In the genomic region with DNA sequence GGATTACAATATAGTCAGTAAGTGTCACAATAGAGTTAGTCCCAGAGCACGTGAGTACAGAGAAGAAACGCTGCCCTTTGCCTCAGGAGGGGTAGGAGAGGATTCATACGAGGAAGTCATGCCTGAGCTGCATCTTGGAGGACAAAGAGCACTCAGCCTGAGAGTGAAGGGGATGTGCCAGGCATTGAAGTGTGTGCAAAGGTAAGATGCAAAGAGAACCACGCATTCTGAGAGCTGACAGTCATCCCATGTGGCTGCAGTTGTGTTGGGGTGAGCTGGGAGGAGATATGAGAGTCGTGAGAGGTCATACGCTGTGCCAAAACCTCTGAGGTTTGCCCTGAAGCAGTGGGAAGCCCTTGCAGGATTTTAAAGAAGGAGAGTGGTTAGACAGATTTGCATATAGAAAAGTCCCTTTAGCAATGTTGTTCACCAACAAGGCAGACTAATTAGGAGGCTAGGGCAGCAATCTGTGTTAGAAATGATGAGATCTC, we compare ENCODE assay signal across 10 cellular contexts.
DNase-seq lines count a peak whose midpoint lies in the region; ATAC-seq, FAIRE-seq and TF ChIP-seq lines count a peak whose summit lies in the region.
"Had no signal": no experiment of that assay in that cellular context is flagged by ENCODE, and none has a peak within 500 bp of the region (broad histone marks: within the 10 kb centered on the region; RNA-seq: fewer than 3 reads in every experiment).

No MANE protein-coding gene starts in this region.

- FAIRE-seq in GM12891 (lab: Jason Lieb, UNC), result peak; percentile 96

- no peak for TF ChIP-seq CTCF in omental fat pad (IDR thresholded peaks at IDR 0.05)

- DNase-seq in GM12891 (ENCODE audit: insufficient read length, low spot score) (peak; percentile 34), HUDEP-2 (lab: John Stamatoyannopoulos, UW; ENCODE audit: unreplicated experiment in 76 of 76) (no peak), omental fat pad (ENCODE audit: low spot score) (no peak), aorta (no peak)
- DNase-seq in activated T-cell treated with anti-CD3 and anti-CD28 coated beads, Interleukin-2, amount 50 U/mL, for 4 hours, result no peak
- no peak for DNase-seq in central memory CD4-positive, alpha-beta T cell
- DNase-seq: retina had no signal

- TF ChIP-seq POLR2A in GM12891 (IDR thresholded peaks at IDR 0.05; ENCODE audit: low read depth, low read length), result peak; percentile 30; the same call in 1 of the 2 replicates

- no peak overlapping the region for H3K27ac ChIP-seq in aorta (ENCODE audit: low read depth in 1 of 2, low read length in 2 of 2)

- intact Hi-C loops in aorta (cut with DNase I), result no loop called here

- no peaks in the 10 kb centered on the region for H3K27me3 ChIP-seq in aorta (ENCODE audit: control insufficient read depth in 1 of 2, insufficient read depth in 2 of 2, low read length in 1 of 2)

- H3K4me3 ChIP-seq in aorta (ENCODE audit: low read length in 2 of 2), result no peak overlapping the region

- H3K4me3 Mint-ChIP-seq in activated T-cell treated with anti-CD3 and anti-CD28 coated beads, Interleukin-2, amount 50 U/mL, for 4 hours, result no peak overlapping the region
- H3K4me3 Mint-ChIP-seq: brain had no signal

- no peaks in the 10 kb centered on the region for H3K27me3 Mint-ChIP-seq in activated T-cell treated with anti-CD3 and anti-CD28 coated beads, Interleukin-2, amount 50 U/mL, for 4 hours (ENCODE audit: low read depth)

- H3K4me1 ChIP-seq in aorta (ENCODE audit: control insufficient read depth in 1 of 2, insufficient read depth in 2 of 2, low read length in 2 of 2), result peaks cover 5 to 7% of the 10 kb centered on the region in 2 donors

- peak; percentile 92 for ATAC-seq in GM19324 (IDR thresholded peaks at IDR 0.05; ENCODE audit: low FRiP score, unreplicated experiment)
- peak; percentile 95 for ATAC-seq in HG02981 (IDR thresholded peaks at IDR 0.05; ENCODE audit: unreplicated experiment)
- ATAC-seq in activated T-cell treated with anti-CD3 and anti-CD28 coated beads, Interleukin-2, amount 50 U/mL, for 4 hours, result peak; percentile 90 to 96
- ATAC-seq in omental fat pad (ENCODE audit: low FRiP score), result no peak
- ATAC-seq in aorta (ENCODE audit: low FRiP score), result no peak

- H3K36me3 ChIP-seq in aorta (ENCODE audit: control insufficient read depth in 1 of 2, insufficient read depth in 2 of 2, low read length in 1 of 2), result no peaks in the 10 kb centered on the region

- H3K9me3 ChIP-seq in aorta (ENCODE audit: control insufficient read depth, low read length), result no peaks in the 10 kb centered on the region

- no peaks in the 10 kb centered on the region for H3K4me1 Mint-ChIP-seq in activated T-cell treated with anti-CD3 and anti-CD28 coated beads, Interleukin-2, amount 50 U/mL, for 4 hours (ENCODE audit: low read depth)

- 76 to 78% methylated on average over 6 of the region's 6 CpGs for WGBS in aorta, 2 donors

- no peaks in the 10 kb centered on the region for H3K9me3 Mint-ChIP-seq in activated T-cell treated with anti-CD3 and anti-CD28 coated beads, Interleukin-2, amount 50 U/mL, for 4 hours
- H3K9me3 Mint-ChIP-seq: brain had no signal

- H3K36me3 Mint-ChIP-seq in activated T-cell treated with anti-CD3 and anti-CD28 coated beads, Interleukin-2, amount 50 U/mL, for 4 hours (ENCODE audit: insufficient read depth), result no peaks in the 10 kb centered on the region
- H3K36me3 Mint-ChIP-seq: brain had no signal

TF ChIP-seq in GM12891, 5 proteins besides CTCF, POLR2A, EP300 and RAD21:
- TF ChIP-seq SPI1 (IDR thresholded peaks at IDR 0.05; ENCODE audit: low read depth, low read length), result no peak
- peak; percentile 96 for TF ChIP-seq POU2F2 (IDR thresholded peaks at IDR 0.05; ENCODE audit: low read depth, low read length)

Comparison
In these comparisons a context has a peak if more than half of its experiments do, and no peak if none do; other contexts are left out.
1. ATAC-seq: peak in GM19324 (single experiment), HG02981 (single experiment) and activated T-cell treated with anti-CD3 and anti-CD28 coated beads, Interleukin-2, amount 50 U/mL, for 4 hours (2 of 2); none in omental fat pad (single experiment) and aorta (single experiment).